Comparison of ENCODE assay signal across 8 cellular contexts in the genomic region with DNA sequence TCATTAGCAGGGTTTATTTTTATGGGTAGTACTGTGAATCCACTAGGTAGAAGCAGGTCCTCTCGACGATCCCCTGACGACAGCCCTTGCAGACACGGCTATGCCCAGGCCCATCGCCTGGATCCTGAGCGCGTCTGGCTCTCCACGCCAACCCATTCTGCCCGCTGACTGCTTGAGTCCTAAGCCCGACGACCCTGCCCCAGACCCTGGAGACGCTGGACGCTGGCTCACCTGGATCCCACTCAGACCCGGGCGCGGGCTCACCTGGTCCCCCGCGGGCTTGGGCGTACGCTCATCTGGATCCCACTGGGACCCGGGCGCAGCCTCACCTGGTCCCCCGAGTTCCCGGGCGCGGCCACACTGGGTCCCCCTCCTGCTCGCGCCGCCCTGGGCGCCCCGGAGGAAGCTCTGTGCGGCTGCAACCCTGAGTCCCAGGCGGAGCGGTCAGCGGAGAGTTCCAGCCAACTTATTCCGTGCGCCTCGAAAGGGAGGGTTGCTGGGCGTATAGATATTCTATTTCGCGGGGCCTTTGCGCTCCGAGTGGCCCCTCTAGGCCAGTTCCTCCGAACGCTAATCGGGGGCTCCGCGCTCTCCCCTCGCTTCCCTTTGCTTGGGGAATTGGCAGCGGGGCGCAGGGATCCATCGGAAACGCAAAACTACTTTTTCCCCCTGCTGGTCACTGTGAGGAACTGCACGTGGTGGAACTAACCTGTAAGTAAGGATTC.
DNase-seq lines count a peak whose midpoint lies in the region; ATAC-seq and TF ChIP-seq lines count a peak whose summit lies in the region.

No MANE protein-coding gene starts in this region.

- peaks cover 3% of the 10 kb centered on the region for H3K36me3 Mint-ChIP-seq in T-helper 17 cell (ENCODE audit: low read depth)

- in situ Hi-C loops in astrocyte of the spinal cord (cut with HindIII; ENCODE audit: low sequenced_read_pairs) = no loop called here

- H3K4me1 Mint-ChIP-seq in T-helper 17 cell = peaks cover 5% of the 10 kb centered on the region

- H3K27me3 Mint-ChIP-seq in T-helper 17 cell = peaks cover 47% of the 10 kb centered on the region

- no peaks in the 10 kb centered on the region for H3K9me3 ChIP-seq in T-helper 17 cell (ENCODE audit: control insufficient read depth, low read length, poor library complexity, severe bottlenecking)

- peak overlapping the region; percentile 92 for H3K4me3 Mint-ChIP-seq in T-helper 17 cell

- H3K4me3 ChIP-seq in astrocyte of the spinal cord (ENCODE audit: low read depth, low read length) (peak overlapping the region; percentile 51), retinal pigment epithelial cell (ENCODE audit: low read length) (peak overlapping the region; percentile 62)

- DNase-seq in CD1c-positive myeloid dendritic cell (ENCODE audit: extremely low spot score) = peak; percentile 82
- DNase-seq in NAMALWA (ENCODE audit: low spot score) = peak; percentile 50
- DNase-seq in T-helper 17 cell = peak; percentile 24 to 35 (median 27)
- peak; percentile 73 for DNase-seq in astrocyte of the spinal cord (ENCODE audit: low read depth, low spot score)
- DNase-seq in iPS DF 19.7 (ENCODE audit: low read depth, low spot score) = peak; percentile 80
- peak; percentile 19 for DNase-seq in retinal pigment epithelial cell (ENCODE audit: low read depth)
- DNase-seq in NCI-H226 = no peak

- ATAC-seq in GM21381 (IDR thresholded peaks at IDR 0.05; ENCODE audit: unreplicated experiment) (peak; percentile 61), T-helper 17 cell (peak; percentile 84)

- TF ChIP-seq CTCF in astrocyte of the spinal cord (IDR thresholded peaks at IDR 0.05; ENCODE audit: low read depth, low read length) (peak; percentile 92), retinal pigment epithelial cell (conservative IDR thresholded peaks at IDR 0.05; ENCODE audit: low read depth, low read length) (peak; percentile 92)

- H3K27ac Mint-ChIP-seq in T-helper 17 cell = no peak overlapping the region
